ENCODE assay signal across 10 cellular contexts in genomic region chr11:68371176-68372041, GRCh38. TPM values are rescaled to one million over a fixed set of nuclear protein-coding genes. Genes with fewer than 3 reads are reported as not detected.
DNase-seq lines count a peak whose midpoint lies in the region; ATAC-seq and TF ChIP-seq lines count a peak whose summit lies in the region.
"Had no signal": no experiment of that assay in that cellular context is flagged by ENCODE, and none has a peak within 500 bp of the region (broad histone marks: within the 10 kb centered on the region; RNA-seq: fewer than 3 reads in every experiment).

No MANE protein-coding gene starts in this region.

- no peak overlapping the region for H3K4ac ChIP-seq in trophoblast cell (ENCODE audit: low read depth, low read length)

- H3K27ac ChIP-seq in MM.1S (ENCODE audit: low read length) (peak overlapping the region; percentile 83), trophoblast cell (ENCODE audit: low read depth, low read length) (no peak overlapping the region)

- no peak overlapping the region for H3K23ac ChIP-seq in trophoblast cell (ENCODE audit: low read length)

- peak overlapping the region; percentile 45 for H3K9ac ChIP-seq in MM.1S (ENCODE audit: low read length)
- no peak overlapping the region for H3K9ac ChIP-seq in trophoblast cell (ENCODE audit: low read length)

- H3K4me1 ChIP-seq in MM.1S (ENCODE audit: low read length), result peaks cover 31% of the 10 kb centered on the region
- H3K4me1 ChIP-seq in trophoblast cell (ENCODE audit: control insufficient read depth in 1 of 2, insufficient read depth in 2 of 2, low read length in 2 of 2), result peaks cover 29 to 40% of the 10 kb centered on the region in 2 experiments

- no peaks in the 10 kb centered on the region for H3K27me3 ChIP-seq in MM.1S (replicated peaks; ENCODE audit: insufficient read depth, low read length)
- H3K27me3 ChIP-seq in trophoblast cell (ENCODE audit: insufficient read depth, low read length), result no peaks in the 10 kb centered on the region

- H3K79me1 ChIP-seq in trophoblast cell (ENCODE audit: low read length), result peaks cover 2% of the 10 kb centered on the region

- H3K79me2 ChIP-seq in MM.1S (ENCODE audit: low read length) (0 out of 2 replicates have a peak, but pooled peaks cover 3% of the 10 kb centered on the region), trophoblast cell (ENCODE audit: control insufficient read depth, insufficient read depth, low read length, poor library complexity) (no peaks in the 10 kb centered on the region)

- no peak overlapping the region for H3K14ac ChIP-seq in trophoblast cell (ENCODE audit: low read length)

- no peak overlapping the region for H4K91ac ChIP-seq in trophoblast cell (ENCODE audit: low read depth, low read length)

- H2BK120ac ChIP-seq in trophoblast cell (ENCODE audit: insufficient read depth, low read length, poor library complexity), result no peak overlapping the region

- H4K8ac ChIP-seq in trophoblast cell (ENCODE audit: low read depth, low read length), result no peak overlapping the region

- H3K36me3 ChIP-seq in MM.1S (replicated peaks; ENCODE audit: insufficient read depth, low read length) (no peaks in the 10 kb centered on the region), trophoblast cell (ENCODE audit: control insufficient read depth in 1 of 2, insufficient read depth in 2 of 2, low read length in 2 of 2) (peaks cover 1 to 7% of the 10 kb centered on the region in 2 experiments)

- peak overlapping the region; percentile 14; the same call in 1 of the 2 replicates for H3K4me3 ChIP-seq in MM.1S (ENCODE audit: low read length)
- H3K4me3 ChIP-seq in fibroblast of villous mesenchyme (ENCODE audit: low read depth, low read length), result no peak overlapping the region
- H3K4me3 ChIP-seq in trophoblast cell (ENCODE audit: low read depth, low read length), result no peak overlapping the region

- no peak overlapping the region for H4K12ac ChIP-seq in trophoblast cell (ENCODE audit: low read depth, low read length)

- H2AFZ ChIP-seq in MM.1S (ENCODE audit: low read length) (no peak overlapping the region; the same call in 1 of the 2 replicates), trophoblast cell (ENCODE audit: insufficient read depth, low read length, poor library complexity) (no peak overlapping the region)

- no peak overlapping the region for H2AK5ac ChIP-seq in trophoblast cell (ENCODE audit: low read length)

- TF ChIP-seq CTCF in MM.1S (IDR thresholded peaks at IDR 0.05; ENCODE audit: low read length) (0 out of 2 replicates have a peak, but pooled peaks have one; percentile 10), fibroblast of villous mesenchyme (IDR thresholded peaks at IDR 0.05; ENCODE audit: insufficient read depth, low read depth, low read length) (no peak)

- H2BK5ac ChIP-seq in trophoblast cell (ENCODE audit: low read depth, low read length, poor library complexity), result no peak overlapping the region

- DNase-seq in EH (ENCODE audit: low read depth) (peak; percentile 42), MM.1S (peak; percentile 79), fibroblast of villous mesenchyme (ENCODE audit: low read depth) (peak; percentile 61), trophoblast cell (peak; percentile 16 to 37), NCI-H510A (lab: John Stamatoyannopoulos, UW) (no peak)
- DNase-seq in stimulated activated naive CD4-positive, alpha-beta T cell (lab: John Stamatoyannopoulos, UW), result no peak
- no peak for DNase-seq in activated CD4-positive, alpha-beta T cell treated with anti-CD3 and anti-CD28 coated beads for 4 hours
- DNase-seq: activated T-cell treated with anti-CD3 and anti-CD28 coated beads, Interleukin-2, amount 50 U/mL, for 1 hour; stimulated activated naive CD8-positive, alpha-beta T cell treated with anti-CD3 and anti-CD28 coated beads, Interleukin-15, Interleukin-2, amounts not matched to agents 100 U/mL and 50 U/mL, for 24 hours had no signal

- H4K20me1 ChIP-seq in MM.1S (ENCODE audit: insufficient read depth, low read length), result no peaks in the 10 kb centered on the region

- H3K4me2 ChIP-seq in MM.1S (ENCODE audit: low read depth, low read length), result peak overlapping the region; percentile 52
- no peak overlapping the region for H3K4me2 ChIP-seq in trophoblast cell (ENCODE audit: low read length)

- H2BK12ac ChIP-seq in trophoblast cell (ENCODE audit: low read length), result no peak overlapping the region

- H3K18ac ChIP-seq in trophoblast cell (ENCODE audit: low read length), result no peak overlapping the region

- no peaks in the 10 kb centered on the region for H3K9me2 ChIP-seq in MM.1S (replicated peaks; ENCODE audit: insufficient read depth, low read length)

- no peaks in the 10 kb centered on the region for H3K9me3 ChIP-seq in MM.1S (replicated peaks; ENCODE audit: insufficient read depth, low read length)
- H3K9me3 ChIP-seq in trophoblast cell (ENCODE audit: insufficient read depth, low read depth, low read length), result peaks cover 4% of the 10 kb centered on the region

- ATAC-seq in HG02852 (IDR thresholded peaks at IDR 0.05; ENCODE audit: unreplicated experiment), result no peak
- ATAC-seq: stimulated activated naive CD8-positive, alpha-beta T cell treated with anti-CD3 and anti-CD28 coated beads, Interleukin-15, Interleukin-2, amounts not matched to agents 100 U/mL and 50 U/mL, for 24 hours had no signal

- WGBS in trophoblast cell (ENCODE audit: extremely low coverage, insufficient coverage, insufficient read length), result no CpG with 5 or more reads among the region's 35 CpGs

- H3F3A ChIP-seq in MM.1S (ENCODE audit: insufficient read depth, low read length), result peaks cover 26% of the 10 kb centered on the region

RNA-seq across cellular contexts. Expression of gene LRP5, which starts 59.0 kb away (rescaled TPM):
- total RNA-seq in fibroblast of villous mesenchyme, result 28.3 and 31.5 TPM in 2 replicates
- 16.1 and 17.7 TPM in 2 replicates for polyA plus RNA-seq in trophoblast cell (2013)

Comparison
In these comparisons a context has a peak if more than half of its experiments do, and no peak if none do; other contexts are left out.
1. DNase-seq: peak in EH (single experiment), MM.1S (single experiment), fibroblast of villous mesenchyme (single experiment) and trophoblast cell (2 of 2); none in NCI-H510A (single experiment), stimulated activated naive CD4-positive, alpha-beta T cell (0 of 6) and activated CD4-positive, alpha-beta T cell treated with anti-CD3 and anti-CD28 coated beads for 4 hours (0 of 2).